14 cellular contexts compared by ENCODE assay signal in genomic region chr11:3155216-3155615, GRCh38. TPM values are rescaled to one million over a fixed set of nuclear protein-coding genes. Genes with fewer than 3 reads are reported as not detected.
DNase-seq lines count a peak whose midpoint lies in the region; ATAC-seq, FAIRE-seq and TF ChIP-seq lines count a peak whose summit lies in the region.
"Had no signal": no experiment of that assay in that cellular context is flagged by ENCODE, and none has a peak within 500 bp of the region (broad histone marks: within the 10 kb centered on the region; RNA-seq: fewer than 3 reads in every experiment).

No MANE protein-coding gene starts in this region.

- FAIRE-seq in GM12891 (lab: Jason Lieb, UNC) = no peak

- TF ChIP-seq CTCF in astrocyte of the cerebellum (IDR thresholded peaks at IDR 0.05; ENCODE audit: low read depth, low read length, missing control alignments) = no peak
- no peak for TF ChIP-seq CTCF in mucosa of descending colon (IDR thresholded peaks at IDR 0.05)

- peak overlapping the region in 1 of 11 experiments; percentile 23; a peak in 2 of 22 replicates for H3K27ac ChIP-seq in BLaER1 treated with 17β-estradiol and CSF1 and Interleukin-3, amounts not matched to agents 10 nM and 100 nM
- peak overlapping the region; percentile 93 for H3K27ac ChIP-seq in stomach smooth muscle (ENCODE audit: low read length)
- H3K27ac ChIP-seq: SJCRH30 had no signal

- no peak for DNase-seq in astrocyte of the cerebellum (ENCODE audit: low read depth)
- DNase-seq in mucosa of descending colon = peak in 2 of 3 donors; percentile 22 to 42
- DNase-seq in NCI-H2196 treated with DMSO at 0.1 percent for 48 hours (lab: John Stamatoyannopoulos, UW; ENCODE audit: unreplicated experiment) = no peak
- DNase-seq in GM12891 (ENCODE audit: insufficient read length, low spot score) = no peak
- DNase-seq in activated CD4-positive, CD25-positive, alpha-beta regulatory T cell treated with anti-CD3 and anti-CD28 coated beads, Interleukin-2, amount 50 U/mL, for 72 hours = no peak
- DNase-seq: activated CD4-positive, alpha-beta memory T cell treated with anti-CD3 and anti-CD28 coated beads for 36 hours; activated naive CD4-positive, alpha-beta T cell treated with Interleukin-2 at 50 U/mL for 16 hours; CD4-positive, CD25-positive, alpha-beta regulatory T cell; NCI-H1105; SJCRH30 had no signal

- intact Hi-C loops in mucosa of descending colon (cut with DNase I, micrococcal nuclease) = no loop called here

- peaks cover 0 to 20% (median 0%) of the 10 kb centered on the region in 11 experiments; a peak in 5 of 22 replicates for H3K36me3 ChIP-seq in BLaER1 treated with 17β-estradiol and CSF1 and Interleukin-3, amounts not matched to agents 10 nM and 100 nM
- no peaks in the 10 kb centered on the region for H3K36me3 ChIP-seq in mucosa of descending colon (ENCODE audit: low read depth)
- H3K36me3 ChIP-seq in stomach smooth muscle (ENCODE audit: control insufficient read depth in 2 of 2, insufficient read depth in 2 of 2, low read length in 2 of 2) = peaks cover 2 to 7% of the 10 kb centered on the region in 2 donors
- H3K36me3 ChIP-seq: cardiac muscle cell, SJCRH30 had no signal

- peak overlapping the region in 8 of 11 experiments; percentile 76 to 99 (median 97); a peak in 10 of 22 replicates for H3K4me2 ChIP-seq in BLaER1 treated with 17β-estradiol and CSF1 and Interleukin-3, amounts not matched to agents 10 nM and 100 nM

- no peaks in the 10 kb centered on the region for H3K9me3 ChIP-seq in BLaER1 treated with 17β-estradiol and CSF1 and Interleukin-3, amounts not matched to agents 10 nM and 100 nM (replicated peaks in 1 of 11)
- H3K9me3 ChIP-seq in mucosa of descending colon (no peaks in the 10 kb centered on the region), stomach smooth muscle (ENCODE audit: control insufficient read depth in 2 of 2, low read length in 2 of 2) (no peaks in the 10 kb centered on the region)
- H3K9me3 ChIP-seq: SJCRH30 had no signal

- in situ Hi-C loops in astrocyte of the cerebellum (cut with HindIII; ENCODE audit: low sequenced_read_pairs) = no loop called here

- H4K20me1 ChIP-seq in BLaER1 treated with 17β-estradiol and CSF1 and Interleukin-3, amounts not matched to agents 10 nM and 100 nM = peaks cover 88 to 100% (median 100%) of the 10 kb centered on the region in 11 experiments; a peak in 21 of 22 replicates

- ATAC-seq in mucosa of descending colon (no peak), GM19467 (IDR thresholded peaks at IDR 0.05; ENCODE audit: unreplicated experiment) (no peak)

- no peak overlapping the region for H3K4me3 ChIP-seq in BLaER1 treated with 17β-estradiol and CSF1 and Interleukin-3, amounts not matched to agents 10 nM and 100 nM
- H3K4me3 ChIP-seq in astrocyte of the cerebellum (ENCODE audit: low read depth, low read length) (peak overlapping the region; percentile 12), mucosa of descending colon (no peak overlapping the region), stomach smooth muscle (ENCODE audit: low read length in 2 of 2) (peak overlapping the region in 1 of 2 donors; percentile 60)
- H3K4me3 ChIP-seq: cardiac muscle cell, SJCRH30 had no signal

- H3K27me3 ChIP-seq in BLaER1 treated with 17β-estradiol and CSF1 and Interleukin-3, amounts not matched to agents 10 nM and 100 nM = no peaks in the 10 kb centered on the region
- H3K27me3 ChIP-seq in stomach smooth muscle (ENCODE audit: control insufficient read depth in 1 of 2, insufficient read depth in 2 of 2, low read length in 2 of 2) = no peaks in the 10 kb centered on the region
- H3K27me3 ChIP-seq: cardiac muscle cell, SJCRH30 had no signal

- 0 out of 22 replicates have a peak overlapping the region, but pooled peaks of 3 of the 11 experiments have one; percentile 5 to 35 (median 11) for H3K9ac ChIP-seq in BLaER1 treated with 17β-estradiol and CSF1 and Interleukin-3, amounts not matched to agents 10 nM and 100 nM
- H3K9ac ChIP-seq in stomach smooth muscle (ENCODE audit: low read length in 2 of 2) = peak overlapping the region; percentile 13 to 44

- TF ChIP-seq POLR2A in GM12891 (IDR thresholded peaks at IDR 0.05; ENCODE audit: low read depth, low read length) = no peak

- peaks cover 46 to 99% (median 96%) of the 10 kb centered on the region in 10 experiments for H3K4me1 ChIP-seq in BLaER1 treated with 17β-estradiol and CSF1 and Interleukin-3, amounts not matched to agents 10 nM and 100 nM
- H3K4me1 ChIP-seq in mucosa of descending colon (ENCODE audit: low read depth) (peaks cover 27% of the 10 kb centered on the region), stomach smooth muscle (ENCODE audit: control insufficient read depth, insufficient read depth, low read length) (peaks cover 70% of the 10 kb centered on the region)
- H3K4me1 ChIP-seq: SJCRH30 had no signal

TF ChIP-seq in GM12891, 5 proteins besides CTCF, POLR2A, EP300 and RAD21:
- TF ChIP-seq TAF1 (IDR thresholded peaks at IDR 0.05; ENCODE audit: low read depth, low read length) (no peak), POU2F2 (IDR thresholded peaks at IDR 0.05; ENCODE audit: low read depth, low read length) (no peak), PAX5 (IDR thresholded peaks at IDR 0.05; ENCODE audit: insufficient read depth, low read length, severe bottlenecking) (no peak), POLR2AphosphoS5 (IDR thresholded peaks at IDR 0.05; ENCODE audit: low read depth, low read length) (no peak), SPI1 (IDR thresholded peaks at IDR 0.05; ENCODE audit: low read depth, low read length) (no peak)

RNA-seq across cellular contexts. Expression of gene OSBPL5, which starts 9.9 kb away (rescaled TPM):
- 10 to 100 TPM; 43.6 to 64.1 (median 52.4) TPM for total RNA-seq in mucosa of descending colon
- not detected for polyA plus RNA-seq in GM12891 (2012; ENCODE audit: low read depth, missing spikeins)

Comparison
In these comparisons a context has a peak if more than half of its experiments do, and no peak if none do; other contexts are left out.
1. DNase-seq: peak in mucosa of descending colon (2 of 3); none in astrocyte of the cerebellum (single experiment), NCI-H2196 treated with DMSO at 0.1 percent for 48 hours (single experiment), GM12891 (single experiment) and activated CD4-positive, CD25-positive, alpha-beta regulatory T cell treated with anti-CD3 and anti-CD28 coated beads, Interleukin-2, amount 50 U/mL, for 72 hours (single experiment).